In genomic region chr16:31141489-31142108, GRCh38 we compare ENCODE assay signal across 6 cellular contexts. TPM values are rescaled to one million over a fixed set of nuclear protein-coding genes. Genes with fewer than 3 reads are reported as not detected.
DNase-seq lines count a peak whose midpoint lies in the region; ATAC-seq and TF ChIP-seq lines count a peak whose summit lies in the region.

No MANE protein-coding gene starts in this region.

- H2AFZ ChIP-seq in smooth muscle cell (ENCODE audit: low read depth), result peak overlapping the region; percentile 76

- H3K9ac ChIP-seq in smooth muscle cell (ENCODE audit: low read depth), result peak overlapping the region; percentile 1

- POLR2A ChIA-PET in BJ (lab: Charles Lee), result interaction anchor here (0.6 to 2.1 kb wide), 7 partner anchors 15 to 571 kb away, joined by 3 to 20 read pairs (median 12); partner anchors contain the start of genes FUS, HSD3B7 and KAT8

- H3K4me1 ChIP-seq in esophagus (ENCODE audit: control insufficient read depth in 2 of 2, insufficient read depth in 2 of 2, low read length in 1 of 2), result peaks cover 4 to 31% of the 10 kb centered on the region in 2 donors
- peaks cover 9% of the 10 kb centered on the region for H3K4me1 ChIP-seq in smooth muscle cell (ENCODE audit: low read depth)

- no peak for TF ChIP-seq CTCF in BJ (IDR thresholded peaks at IDR 0.05; ENCODE audit: insufficient read depth, low read depth, low read length)
- TF ChIP-seq CTCF in smooth muscle cell (IDR thresholded peaks at IDR 0.05; ENCODE audit: borderline replicate concordance, insufficient read depth, poor library complexity, severe bottlenecking), result no peak

- H3K27ac ChIP-seq in esophagus (ENCODE audit: low read depth in 2 of 2, low read length in 1 of 2), result peak overlapping the region; percentile 96
- H3K27ac ChIP-seq in smooth muscle cell (ENCODE audit: low read depth), result peak overlapping the region; percentile 64

- H4K20me1 ChIP-seq in smooth muscle cell (ENCODE audit: low read depth), result no peaks in the 10 kb centered on the region

- DNase-seq in BJ (ENCODE audit: low read depth) (no peak), MG63 (peak; percentile 72), smooth muscle cell (lab: John Stamatoyannopoulos, UW; ENCODE audit: unreplicated experiment) (no peak), activated gamma-delta T cell (lab: John Stamatoyannopoulos, UW) (no peak)

- no peaks in the 10 kb centered on the region for H3F3A ChIP-seq in smooth muscle cell (ENCODE audit: low read depth)

- no peaks in the 10 kb centered on the region for H3K36me3 ChIP-seq in BJ (ENCODE audit: control insufficient read depth, insufficient read depth, low read length)
- H3K36me3 ChIP-seq in MG63, result no peaks in the 10 kb centered on the region
- H3K36me3 ChIP-seq in esophagus (ENCODE audit: control insufficient read depth in 2 of 2, insufficient read depth in 2 of 2, low read length in 1 of 2), result no peaks in the 10 kb centered on the region
- H3K36me3 ChIP-seq in smooth muscle cell (ENCODE audit: low read depth), result no peaks in the 10 kb centered on the region

- H3K79me2 ChIP-seq in smooth muscle cell (ENCODE audit: low read depth), result no peaks in the 10 kb centered on the region

- H3K4me2 ChIP-seq in smooth muscle cell, result peak overlapping the region; percentile 80

- ATAC-seq in GM19395 (IDR thresholded peaks at IDR 0.05; ENCODE audit: unreplicated experiment), result no peak

- CTCF ChIA-PET in BJ (lab: Yijun Ruan, JAX), result interaction anchor here (0.6 to 2.9 kb wide), 36 partner anchors 8 to 319 kb away, joined by 3 to 33 read pairs (median 5); partner anchors contain the start of genes BCKDK, COX6A2, FUS and HSD3B7

- no peaks in the 10 kb centered on the region for H3K9me3 ChIP-seq in MG63
- H3K9me3 ChIP-seq in esophagus (ENCODE audit: control insufficient read depth in 2 of 2, insufficient read depth in 1 of 2, low read depth in 1 of 2, low read length in 1 of 2), result no peaks in the 10 kb centered on the region
- no peaks in the 10 kb centered on the region for H3K9me3 ChIP-seq in smooth muscle cell (replicated peaks; ENCODE audit: low read depth)

- 21% methylated on average over 9 to 10 of the region's 10 CpGs for WGBS in esophagus, 2 donors
- 37% methylated on average over 10 of the region's 10 CpGs for whole genome bisulfite sequencing in smooth muscle cell (ENCODE audit: low lambda C conversion rate)

- H3K27me3 ChIP-seq in BJ (ENCODE audit: control insufficient read depth, insufficient read depth, low read length) (peaks cover 5% of the 10 kb centered on the region; the same call in 1 of the 2 replicates), MG63 (no peaks in the 10 kb centered on the region), esophagus (ENCODE audit: control insufficient read depth in 1 of 2, insufficient read depth in 2 of 2, low read length in 2 of 2) (no peaks in the 10 kb centered on the region), smooth muscle cell (ENCODE audit: low read depth) (peaks cover 2% of the 10 kb centered on the region)

- H3K4me3 ChIP-seq in BJ (ENCODE audit: low read depth, low read length) (peak overlapping the region; percentile 13), MG63 (peak overlapping the region; percentile 34), esophagus (ENCODE audit: low read depth in 1 of 2, low read length in 2 of 2) (peak overlapping the region; percentile 28 to 30), smooth muscle cell (peak overlapping the region; percentile 43)

RNA-seq across cellular contexts. Expression of gene PRSS8, which starts 6.1 kb away (rescaled TPM):
- not detected in 2 replicates for polyA plus RNA-seq in BJ (2011; rRNA removed)
- polyA minus RNA-seq in BJ (2011; rRNA and poly(A)+ RNA removed), result 0.09 TPM in 1 of 2 replicates, not detected in the other
- not detected in 2 replicates for total RNA-seq in MG63 (2014; rRNA removed; shearing (Covaris generic); ENCODE audit: low replicate concordance)
- polyA plus RNA-seq in esophagus, result 100 to 1,000 TPM in 1 of 2 donors, 10 to 100 TPM in 1; 64.3 to 201 TPM
- 15.1 and 17.3 TPM in 2 replicates for total RNA-seq in smooth muscle cell
- 13.9 and 68.0 TPM in 2 replicates for polyA plus RNA-seq in smooth muscle cell

RNA-seq across cellular contexts. Expression of gene PRSS36, which starts 8.3 kb away (rescaled TPM):
- polyA plus RNA-seq in BJ (2011; rRNA removed), result 0.22 and 0.39 TPM in 2 replicates
- 0.46 TPM in 1 of 2 replicates, not detected in the other for polyA minus RNA-seq in BJ (2011; rRNA and poly(A)+ RNA removed)
- total RNA-seq in MG63 (2014; rRNA removed; shearing (Covaris generic); ENCODE audit: low replicate concordance), result 1.7 TPM in 1 of 2 replicates, not detected in the other
- polyA plus RNA-seq in esophagus, result 1 to 10 TPM; 1.7 to 2.4 TPM
- 1.6 TPM in 1 of 2 replicates, not detected in the other for total RNA-seq in smooth muscle cell
- polyA plus RNA-seq in smooth muscle cell, result 0.31 and 0.66 TPM in 2 replicates

RNA-seq across cellular contexts. Expression of gene KAT8, which starts 24.1 kb away (rescaled TPM):
- 28.9 and 31.9 TPM in 2 replicates for polyA plus RNA-seq in BJ (2011; rRNA removed)
- polyA minus RNA-seq in BJ (2011; rRNA and poly(A)+ RNA removed), result 14.6 and 22.9 TPM in 2 replicates
- 59.1 and 78.2 TPM in 2 replicates for total RNA-seq in MG63 (2014; rRNA removed; shearing (Covaris generic); ENCODE audit: low replicate concordance)
- polyA plus RNA-seq in esophagus, result 10 to 100 TPM; 28.3 to 33.6 TPM
- 26.3 and 32.9 TPM in 2 replicates for total RNA-seq in smooth muscle cell
- polyA plus RNA-seq in smooth muscle cell, result 27.4 and 29.1 TPM in 2 replicates

RNA-seq across cellular contexts. Expression of gene BCKDK, which starts 33.4 kb away (rescaled TPM):
- polyA plus RNA-seq in BJ (2011; rRNA removed) (31.0 and 56.0 TPM in 2 replicates), esophagus (10 to 100 TPM; 13.0 to 23.1 TPM), smooth muscle cell (82.6 and 87.9 TPM in 2 replicates)
- 27.7 and 37.0 TPM in 2 replicates for polyA minus RNA-seq in BJ (2011; rRNA and poly(A)+ RNA removed)
- total RNA-seq in MG63 (2014; rRNA removed; shearing (Covaris generic); ENCODE audit: low replicate concordance), result 24.1 and 42.5 TPM in 2 replicates
- total RNA-seq in smooth muscle cell, result 32.1 and 40.5 TPM in 2 replicates

RNA-seq across cellular contexts. Expression of gene FUS, which starts 38.3 kb away (rescaled TPM):
- polyA plus RNA-seq in BJ (2011; rRNA removed), result 109 and 113 TPM in 2 replicates
- 98.8 and 103 TPM in 2 replicates for polyA minus RNA-seq in BJ (2011; rRNA and poly(A)+ RNA removed)
- 14.5 and 17.2 TPM in 2 replicates for total RNA-seq in MG63 (2014; rRNA removed; shearing (Covaris generic); ENCODE audit: low replicate concordance)
- polyA plus RNA-seq in esophagus, result 100 to 1,000 TPM; 134 to 170 TPM
- 56.2 and 58.6 TPM in 2 replicates for total RNA-seq in smooth muscle cell
- polyA plus RNA-seq in smooth muscle cell, result 225 and 316 TPM in 2 replicates

Comparison
In these comparisons a context has a peak if more than half of its experiments do, and no peak if none do; other contexts are left out.
1. RNA of gene PRSS8, which starts 6.1 kb away (polyA plus RNA-seq): 64.3 to 201 TPM in esophagus and 13.9 to 68.0 TPM in smooth muscle cell; not detected in BJ; every median in the first group is over 10 times any median in the second.
2. Peak in every context shown above with its lines, with median percentiles within 50 percentile points of each other: H3K4me3 ChIP-seq.